In the genomic region with DNA sequence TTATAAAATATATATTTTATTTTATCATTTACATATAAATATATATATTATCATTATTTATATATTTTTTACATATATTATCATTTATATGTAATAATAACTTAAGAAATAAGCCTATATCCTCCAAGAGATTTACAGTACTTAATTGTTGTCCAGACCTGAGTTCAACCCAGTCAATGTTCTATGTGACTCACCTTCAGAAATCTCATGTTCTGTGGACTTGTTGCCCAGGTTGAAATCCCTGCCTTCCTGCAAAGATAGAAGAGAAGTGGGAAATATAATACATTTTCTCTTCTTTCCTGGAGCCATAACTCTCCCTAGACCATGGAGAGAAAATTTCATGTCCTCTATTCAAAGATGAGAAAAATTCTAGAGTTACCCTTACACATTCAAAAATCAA, we compare ENCODE assay signal across 1 cellular context.
TF ChIP-seq lines count a peak whose summit lies in the region.

No MANE protein-coding gene starts in this region.

TF ChIP-seq in GM23338, 12 proteins besides CTCF, POLR2A, EP300 and RAD21 (continued from another document):
- TF ChIP-seq, protein P1, sequence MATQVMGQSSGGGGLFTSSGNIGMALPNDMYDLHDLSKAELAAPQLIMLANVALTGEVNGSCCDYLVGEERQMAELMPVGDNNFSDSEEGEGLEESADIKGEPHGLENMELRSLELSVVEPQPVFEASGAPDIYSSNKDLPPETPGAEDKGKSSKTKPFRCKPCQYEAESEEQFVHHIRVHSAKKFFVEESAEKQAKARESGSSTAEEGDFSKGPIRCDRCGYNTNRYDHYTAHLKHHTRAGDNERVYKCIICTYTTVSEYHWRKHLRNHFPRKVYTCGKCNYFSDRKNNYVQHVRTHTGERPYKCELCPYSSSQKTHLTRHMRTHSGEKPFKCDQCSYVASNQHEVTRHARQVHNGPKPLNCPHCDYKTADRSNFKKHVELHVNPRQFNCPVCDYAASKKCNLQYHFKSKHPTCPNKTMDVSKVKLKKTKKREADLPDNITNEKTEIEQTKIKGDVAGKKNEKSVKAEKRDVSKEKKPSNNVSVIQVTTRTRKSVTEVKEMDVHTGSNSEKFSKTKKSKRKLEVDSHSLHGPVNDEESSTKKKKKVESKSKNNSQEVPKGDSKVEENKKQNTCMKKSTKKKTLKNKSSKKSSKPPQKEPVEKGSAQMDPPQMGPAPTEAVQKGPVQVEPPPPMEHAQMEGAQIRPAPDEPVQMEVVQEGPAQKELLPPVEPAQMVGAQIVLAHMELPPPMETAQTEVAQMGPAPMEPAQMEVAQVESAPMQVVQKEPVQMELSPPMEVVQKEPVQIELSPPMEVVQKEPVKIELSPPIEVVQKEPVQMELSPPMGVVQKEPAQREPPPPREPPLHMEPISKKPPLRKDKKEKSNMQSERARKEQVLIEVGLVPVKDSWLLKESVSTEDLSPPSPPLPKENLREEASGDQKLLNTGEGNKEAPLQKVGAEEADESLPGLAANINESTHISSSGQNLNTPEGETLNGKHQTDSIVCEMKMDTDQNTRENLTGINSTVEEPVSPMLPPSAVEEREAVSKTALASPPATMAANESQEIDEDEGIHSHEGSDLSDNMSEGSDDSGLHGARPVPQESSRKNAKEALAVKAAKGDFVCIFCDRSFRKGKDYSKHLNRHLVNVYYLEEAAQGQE (IDR thresholded peaks at IDR 0.05; ENCODE audit: unreplicated experiment) = no peak
- TF ChIP-seq NANOG (IDR thresholded peaks at IDR 0.05; ENCODE audit: borderline replicate concordance) = no peak
- TF ChIP-seq CREB1 (CRISPR knock-in tag; IDR thresholded peaks at IDR 0.05; ENCODE audit: low read depth) = no peak
